Comparison of ENCODE assay signal across 8 cellular contexts in the genomic region with DNA sequence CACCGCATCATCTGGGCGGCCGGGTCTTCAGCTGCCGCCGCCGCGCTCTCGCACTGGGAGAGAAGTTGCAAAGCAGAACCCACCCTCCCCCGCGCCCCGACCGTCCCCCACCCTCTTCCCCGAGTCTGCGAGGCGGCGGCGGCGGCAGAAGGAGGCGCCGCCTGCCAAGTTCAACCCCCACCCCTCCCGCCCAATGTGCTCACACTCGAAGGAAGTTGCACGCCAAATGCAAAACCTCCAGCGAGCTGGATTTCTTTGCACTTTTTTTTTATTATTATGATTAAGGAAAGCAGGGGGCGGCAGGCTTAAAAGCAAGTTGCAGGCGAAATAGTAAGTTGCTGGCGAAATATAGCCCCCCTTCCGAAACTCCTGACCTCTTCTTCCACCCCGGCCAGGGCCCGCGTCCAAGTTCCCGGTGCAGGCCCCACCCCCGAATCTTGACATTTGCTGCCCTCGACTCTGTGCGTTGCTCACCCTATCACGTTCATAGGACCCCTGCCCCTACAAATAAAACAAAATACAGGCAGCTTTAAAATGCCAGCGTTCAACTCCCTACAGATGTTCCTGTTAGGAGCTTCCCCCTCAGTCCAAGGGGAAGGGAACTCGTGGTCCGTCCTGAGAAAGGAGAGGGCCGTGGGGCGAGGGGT. TPM values are rescaled to one million over a fixed set of nuclear protein-coding genes. Genes with fewer than 3 reads are reported as not detected.
DNase-seq lines count a peak whose midpoint lies in the region; ATAC-seq and TF ChIP-seq lines count a peak whose summit lies in the region.

No MANE protein-coding gene starts in this region.

- H3K27ac Mint-ChIP-seq in GM23338: no peak overlapping the region

- H3K27me3 ChIP-seq in GM23338 (ENCODE audit: insufficient read depth) (peaks cover 42% of the 10 kb centered on the region), right cardiac atrium (ENCODE audit: control insufficient read depth, insufficient read depth) (no peaks in the 10 kb centered on the region), uterus (no peaks in the 10 kb centered on the region)

- H3F3A ChIP-seq in GM23338 (replicated peaks; ENCODE audit: low read depth): no peaks in the 10 kb centered on the region; the same call in 1 of the 2 replicates

- peaks cover 7% of the 10 kb centered on the region for H3K9me2 ChIP-seq in GM23338 (ENCODE audit: insufficient read depth)

- H3K36me3 Mint-ChIP-seq in GM23338 (ENCODE audit: low read depth): peaks cover 7% of the 10 kb centered on the region; the same call in 2 of the 3 replicates

- H3K4me1 ChIP-seq in GM23338 (ENCODE audit: insufficient read depth): peaks cover 28% of the 10 kb centered on the region
- H3K4me1 ChIP-seq in right cardiac atrium (ENCODE audit: control insufficient read depth, insufficient read depth, low read length): peaks cover 3% of the 10 kb centered on the region
- no peaks in the 10 kb centered on the region for H3K4me1 ChIP-seq in uterus

- TF ChIP-seq CTCF in GM23338 (conservative IDR thresholded peaks at IDR 0.05; ENCODE audit: low read depth in 2 of 2): no peak
- no peak for TF ChIP-seq CTCF in uterus (IDR thresholded peaks at IDR 0.05)

- H3K9me3 ChIP-seq in right cardiac atrium (ENCODE audit: control insufficient read depth, low read length) (no peaks in the 10 kb centered on the region), uterus (no peaks in the 10 kb centered on the region)

- ATAC-seq in GM23338 (peak; percentile 57), right cardiac atrium (peak; percentile 73 to 74)

- intact Hi-C loops in right cardiac atrium (cut with DNase I): loop anchor here in 3 of 4 donors (5.0 to 10.0 kb wide), 6 partner anchors 210 to 477 kb away; no protein-coding TSS in a partner anchor
- intact Hi-C loops in uterus (cut with DNase I; ENCODE audit: low total_unique reads): no loop called here

- H3K27ac ChIP-seq in GM23338 (ENCODE audit: low read depth) (no peak overlapping the region), right cardiac atrium (ENCODE audit: low read length) (peak overlapping the region; percentile 97), uterus (peak overlapping the region; percentile 97)

- peaks cover 32% of the 10 kb centered on the region for H3K4me1 Mint-ChIP-seq in GM23338

- DNase-seq in EL: peak; percentile 88
- peak; percentile 72 for DNase-seq in GM23338 (ENCODE audit: low spot score)
- peak; percentile 46 for DNase-seq in LoVo (ENCODE audit: low spot score)
- peak in 4 of 5 experiments; percentile 51 to 93 (median 66) for DNase-seq in T-helper 2 cell
- peak; percentile 80 for DNase-seq in amniotic stem cell (lab: John Stamatoyannopoulos, UW)
- DNase-seq in right cardiac atrium: peak; percentile 81 to 95 (median 92)
- DNase-seq in pulmonary artery endothelial cell (ENCODE audit: low read depth, low spot score): peak; percentile 45
- peak; percentile 74 to 83 for DNase-seq in uterus

- H3K4me2 ChIP-seq in GM23338: peak overlapping the region; percentile 95

- H2AFZ ChIP-seq in GM23338: peak overlapping the region; percentile 100

- H3K36me3 ChIP-seq in GM23338 (ENCODE audit: insufficient read depth) (no peaks in the 10 kb centered on the region), uterus (no peaks in the 10 kb centered on the region)

- no peaks in the 10 kb centered on the region for H4K20me1 ChIP-seq in GM23338 (replicated peaks; ENCODE audit: insufficient read depth)

- H3K4me3 ChIP-seq in GM23338: peak overlapping the region; percentile 93
- H3K4me3 ChIP-seq in right cardiac atrium (ENCODE audit: low read length): peak overlapping the region; percentile 78
- peak overlapping the region; percentile 57 to 94 for H3K4me3 ChIP-seq in uterus

- no peak for TF ChIP-seq POLR2A in uterus (IDR thresholded peaks at IDR 0.05)

- peaks cover 32% of the 10 kb centered on the region for H3K27me3 Mint-ChIP-seq in GM23338 (ENCODE audit: insufficient read depth, low read depth, poor library complexity)

- no peaks in the 10 kb centered on the region; the same call in 2 of the 3 replicates for H3K9me3 Mint-ChIP-seq in GM23338

- under 1% methylated on average over 41 of the region's 41 CpGs for WGBS in right cardiac atrium

- H3K4me3 Mint-ChIP-seq in GM23338: peak overlapping the region; percentile 85

- H3K79me2 ChIP-seq in GM23338 (replicated peaks; ENCODE audit: insufficient read depth): no peaks in the 10 kb centered on the region

TF ChIP-seq in GM23338, 12 proteins besides CTCF, POLR2A, EP300 and RAD21 (continues in another document):
- no peak for TF ChIP-seq ZNF114 (CRISPR knock-in tag; IDR thresholded peaks at IDR 0.05)
- no peak for TF ChIP-seq STAT1 (IDR thresholded peaks at IDR 0.05; ENCODE audit: unreplicated experiment)
- TF ChIP-seq, protein P1, sequence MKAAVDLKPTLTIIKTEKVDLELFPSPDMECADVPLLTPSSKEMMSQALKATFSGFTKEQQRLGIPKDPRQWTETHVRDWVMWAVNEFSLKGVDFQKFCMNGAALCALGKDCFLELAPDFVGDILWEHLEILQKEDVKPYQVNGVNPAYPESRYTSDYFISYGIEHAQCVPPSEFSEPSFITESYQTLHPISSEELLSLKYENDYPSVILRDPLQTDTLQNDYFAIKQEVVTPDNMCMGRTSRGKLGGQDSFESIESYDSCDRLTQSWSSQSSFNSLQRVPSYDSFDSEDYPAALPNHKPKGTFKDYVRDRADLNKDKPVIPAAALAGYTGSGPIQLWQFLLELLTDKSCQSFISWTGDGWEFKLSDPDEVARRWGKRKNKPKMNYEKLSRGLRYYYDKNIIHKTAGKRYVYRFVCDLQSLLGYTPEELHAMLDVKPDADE (IDR thresholded peaks at IDR 0.05): no peak
- no peak for TF ChIP-seq POLR2AphosphoS5 (IDR thresholded peaks at IDR 0.05; ENCODE audit: low read depth)
- no peak for TF ChIP-seq CREB1 (CRISPR knock-in tag; IDR thresholded peaks at IDR 0.05; ENCODE audit: low read depth)
- TF ChIP-seq, protein P2, sequence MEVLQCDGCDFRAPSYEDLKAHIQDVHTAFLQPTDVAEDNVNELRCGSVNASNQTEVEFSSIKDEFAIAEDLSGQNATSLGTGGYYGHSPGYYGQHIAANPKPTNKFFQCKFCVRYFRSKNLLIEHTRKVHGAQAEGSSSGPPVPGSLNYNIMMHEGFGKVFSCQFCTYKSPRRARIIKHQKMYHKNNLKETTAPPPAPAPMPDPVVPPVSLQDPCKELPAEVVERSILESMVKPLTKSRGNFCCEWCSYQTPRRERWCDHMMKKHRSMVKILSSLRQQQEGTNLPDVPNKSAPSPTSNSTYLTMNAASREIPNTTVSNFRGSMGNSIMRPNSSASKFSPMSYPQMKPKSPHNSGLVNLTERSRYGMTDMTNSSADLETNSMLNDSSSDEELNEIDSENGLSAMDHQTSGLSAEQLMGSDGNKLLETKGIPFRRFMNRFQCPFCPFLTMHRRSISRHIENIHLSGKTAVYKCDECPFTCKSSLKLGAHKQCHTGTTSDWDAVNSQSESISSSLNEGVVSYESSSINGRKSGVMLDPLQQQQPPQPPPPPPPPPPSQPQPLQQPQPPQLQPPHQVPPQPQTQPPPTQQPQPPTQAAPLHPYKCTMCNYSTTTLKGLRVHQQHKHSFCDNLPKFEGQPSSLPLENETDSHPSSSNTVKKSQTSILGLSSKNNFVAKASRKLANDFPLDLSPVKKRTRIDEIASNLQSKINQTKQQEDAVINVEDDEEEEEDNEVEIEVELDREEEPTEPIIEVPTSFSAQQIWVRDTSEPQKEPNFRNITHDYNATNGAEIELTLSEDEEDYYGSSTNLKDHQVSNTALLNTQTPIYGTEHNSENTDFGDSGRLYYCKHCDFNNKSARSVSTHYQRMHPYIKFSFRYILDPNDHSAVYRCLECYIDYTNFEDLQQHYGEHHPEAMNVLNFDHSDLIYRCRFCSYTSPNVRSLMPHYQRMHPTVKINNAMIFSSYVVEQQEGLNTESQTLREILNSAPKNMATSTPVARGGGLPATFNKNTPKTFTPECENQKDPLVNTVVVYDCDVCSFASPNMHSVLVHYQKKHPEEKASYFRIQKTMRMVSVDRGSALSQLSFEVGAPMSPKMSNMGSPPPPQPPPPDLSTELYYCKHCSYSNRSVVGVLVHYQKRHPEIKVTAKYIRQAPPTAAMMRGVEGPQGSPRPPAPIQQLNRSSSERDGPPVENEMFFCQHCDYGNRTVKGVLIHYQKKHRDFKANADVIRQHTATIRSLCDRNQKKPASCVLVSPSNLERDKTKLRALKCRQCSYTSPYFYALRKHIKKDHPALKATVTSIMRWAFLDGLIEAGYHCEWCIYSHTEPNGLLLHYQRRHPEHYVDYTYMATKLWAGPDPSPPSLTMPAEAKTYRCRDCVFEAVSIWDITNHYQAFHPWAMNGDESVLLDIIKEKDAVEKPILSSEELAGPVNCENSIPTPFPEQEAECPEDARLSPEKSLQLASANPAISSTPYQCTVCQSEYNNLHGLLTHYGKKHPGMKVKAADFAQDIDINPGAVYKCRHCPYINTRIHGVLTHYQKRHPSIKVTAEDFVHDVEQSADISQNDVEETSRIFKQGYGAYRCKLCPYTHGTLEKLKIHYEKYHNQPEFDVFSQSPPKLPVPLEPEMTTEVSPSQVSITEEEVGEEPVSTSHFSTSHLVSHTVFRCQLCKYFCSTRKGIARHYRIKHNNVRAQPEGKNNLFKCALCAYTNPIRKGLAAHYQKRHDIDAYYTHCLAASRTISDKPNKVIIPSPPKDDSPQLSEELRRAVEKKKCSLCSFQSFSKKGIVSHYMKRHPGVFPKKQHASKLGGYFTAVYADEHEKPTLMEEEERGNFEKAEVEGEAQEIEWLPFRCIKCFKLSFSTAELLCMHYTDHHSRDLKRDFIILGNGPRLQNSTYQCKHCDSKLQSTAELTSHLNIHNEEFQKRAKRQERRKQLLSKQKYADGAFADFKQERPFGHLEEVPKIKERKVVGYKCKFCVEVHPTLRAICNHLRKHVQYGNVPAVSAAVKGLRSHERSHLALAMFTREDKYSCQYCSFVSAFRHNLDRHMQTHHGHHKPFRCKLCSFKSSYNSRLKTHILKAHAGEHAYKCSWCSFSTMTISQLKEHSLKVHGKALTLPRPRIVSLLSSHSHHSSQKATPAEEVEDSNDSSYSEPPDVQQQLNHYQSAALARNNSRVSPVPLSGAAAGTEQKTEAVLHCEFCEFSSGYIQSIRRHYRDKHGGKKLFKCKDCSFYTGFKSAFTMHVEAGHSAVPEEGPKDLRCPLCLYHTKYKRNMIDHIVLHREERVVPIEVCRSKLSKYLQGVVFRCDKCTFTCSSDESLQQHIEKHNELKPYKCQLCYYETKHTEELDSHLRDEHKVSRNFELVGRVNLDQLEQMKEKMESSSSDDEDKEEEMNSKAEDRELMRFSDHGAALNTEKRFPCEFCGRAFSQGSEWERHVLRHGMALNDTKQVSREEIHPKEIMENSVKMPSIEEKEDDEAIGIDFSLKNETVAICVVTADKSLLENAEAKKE (CRISPR knock-in tag; IDR thresholded peaks at IDR 0.05): no peak
- no peak for TF ChIP-seq ZNF331 (CRISPR knock-in tag; IDR thresholded peaks at IDR 0.05; ENCODE audit: low read depth)
- TF ChIP-seq EZH2phosphoT487 (IDR thresholded peaks at IDR 0.05; ENCODE audit: unreplicated experiment): no peak

RNA-seq across cellular contexts. Expression of a gene that starts 1.1 kb away (rescaled TPM):
- total RNA-seq in GM23338 (2014; rRNA removed; shearing (Covaris generic)): 2.4 and 4.6 TPM in 2 replicates
- 0.89 and 1.2 TPM in 2 replicates for polyA plus RNA-seq in GM23338 (2016; fragmentation: Nextera tagmentation; extraction: Ambion mirVana)
- 10 to 100 TPM; 47.2 to 66.5 (median 50.1) TPM for total RNA-seq in right cardiac atrium
- polyA plus RNA-seq in right cardiac atrium: 16.5 TPM
- 25.0 and 32.7 TPM in 2 replicates for total RNA-seq in pulmonary artery endothelial cell
- total RNA-seq in uterus: 100 to 1,000 TPM in 1 of 4 donors, 10 to 100 TPM in 3; 55.1 to 134 (median 87.3) TPM
